In genomic region chr14:65057704-65058103, GRCh38 we compare ENCODE assay signal across 23 cellular contexts. TPM values are rescaled to one million over a fixed set of nuclear protein-coding genes. Genes with fewer than 3 reads are reported as not detected.
DNase-seq lines count a peak whose midpoint lies in the region; ATAC-seq and TF ChIP-seq lines count a peak whose summit lies in the region.
"Had no signal": no experiment of that assay in that cellular context is flagged by ENCODE, and none has a peak within 500 bp of the region (broad histone marks: within the 10 kb centered on the region; RNA-seq: fewer than 3 reads in every experiment).

No MANE protein-coding gene starts in this region.

- H3K4me3 Mint-ChIP-seq in activated CD4-positive, alpha-beta T cell treated with anti-CD3 and anti-CD28 coated beads for 36 hours: no peak overlapping the region
- H3K4me3 Mint-ChIP-seq in H9: no peak overlapping the region
- no peak overlapping the region for H3K4me3 Mint-ChIP-seq in activated T-helper 17 cell treated with anti-CD3 and anti-CD28 coated beads, Interleukin-2, amount 50 U/mL, for 72 hours
- no peak overlapping the region for H3K4me3 Mint-ChIP-seq in naive thymus-derived CD4-positive, alpha-beta T cell
- H3K4me3 Mint-ChIP-seq: CD14-positive monocyte had no signal

- ATAC-seq in activated CD4-positive, alpha-beta T cell treated with anti-CD3 and anti-CD28 coated beads for 36 hours: no peak
- ATAC-seq in activated T-helper 17 cell treated with anti-CD3 and anti-CD28 coated beads, Interleukin-2, amount 50 U/mL, for 72 hours (replicated peaks): no peak
- ATAC-seq in naive thymus-derived CD4-positive, alpha-beta T cell: no peak
- ATAC-seq in GM19397 (IDR thresholded peaks at IDR 0.05; ENCODE audit: unreplicated experiment): no peak
- ATAC-seq: HepG2 had no signal

- peaks cover 50% of the 10 kb centered on the region for H3K36me3 Mint-ChIP-seq in activated CD4-positive, alpha-beta T cell treated with anti-CD3 and anti-CD28 coated beads for 36 hours (ENCODE audit: low read depth)
- H3K36me3 Mint-ChIP-seq in H9 (ENCODE audit: insufficient read depth in 1 of 3, low read depth in 3 of 3): peaks cover 17 to 57% (median 54%) of the 10 kb centered on the region in 3 experiments
- H3K36me3 Mint-ChIP-seq in activated T-helper 17 cell treated with anti-CD3 and anti-CD28 coated beads, Interleukin-2, amount 50 U/mL, for 72 hours (ENCODE audit: low read depth): peaks cover 87% of the 10 kb centered on the region
- H3K36me3 Mint-ChIP-seq in naive thymus-derived CD4-positive, alpha-beta T cell: peaks cover 16 to 71% (median 46%) of the 10 kb centered on the region in 5 donors

- DNase-seq in activated CD4-positive, alpha-beta T cell treated with anti-CD3 and anti-CD28 coated beads for 36 hours: no peak
- no peak for DNase-seq in activated CD4-positive, alpha-beta T cell treated with anti-CD3 and anti-CD28 coated beads for 4 hours
- DNase-seq in H9 (no peak), thyroid gland (no peak), NOMO-1 treated with DMSO at 0.1 percent for 48 hours (lab: John Stamatoyannopoulos, UW; ENCODE audit: unreplicated experiment) (no peak)
- no peak for DNase-seq in naive thymus-derived CD4-positive, alpha-beta T cell
- DNase-seq: AML-193, Calu3, GF-D8, KG1, MV-4-11, NCI-H1694 treated with DMSO at 0.1 percent for 48 hours, NCI-H2227 treated with DMSO at 0.1 percent for 48 hours, NCI-H510A treated with DMSO at 0.1 percent for 48 hours, NCI-H774, PC-9, SIG-M5 had no signal

- H3K27ac ChIP-seq in H9 (ENCODE audit: insufficient read length, low read depth, low read length) (no peak overlapping the region), thyroid gland (no peak overlapping the region)
- no peak overlapping the region for H3K27ac ChIP-seq in naive thymus-derived CD4-positive, alpha-beta T cell (ENCODE audit: low read depth, low read length)
- H3K27ac ChIP-seq: 22Rv1, PC-9, RWPE1 had no signal

- H3K4me1 ChIP-seq in H9 (ENCODE audit: insufficient read depth, low read length) (no peaks in the 10 kb centered on the region), thyroid gland (no peaks in the 10 kb centered on the region)
- H3K4me1 ChIP-seq in naive thymus-derived CD4-positive, alpha-beta T cell (ENCODE audit: control insufficient read depth in 2 of 2, insufficient read depth in 2 of 2, low read length in 2 of 2): no peaks in the 10 kb centered on the region

- CTCF ChIA-PET in activated CD4-positive, alpha-beta T cell treated with anti-CD3 and anti-CD28 coated beads for 36 hours (lab: Charles Lee): no interaction called here
- CTCF ChIA-PET in naive thymus-derived CD4-positive, alpha-beta T cell (lab: Charles Lee): no interaction called here

- H4K20me1 ChIP-seq in H9 (ENCODE audit: control insufficient read depth, insufficient read depth, insufficient read length): no peaks in the 10 kb centered on the region

- H3K14ac ChIP-seq in H9 (ENCODE audit: insufficient read depth, low read length): no peak overlapping the region

- H3K18ac ChIP-seq in H9 (ENCODE audit: insufficient read length, low read depth, low read length): no peak overlapping the region

- H4K5ac ChIP-seq in H9 (ENCODE audit: insufficient read length, low read depth, low read length): no peak overlapping the region

- POLR2A ChIA-PET in activated CD4-positive, alpha-beta T cell treated with anti-CD3 and anti-CD28 coated beads for 36 hours (lab: Charles Lee): no interaction called here
- POLR2A ChIA-PET in naive thymus-derived CD4-positive, alpha-beta T cell (lab: Charles Lee): no interaction called here

- H3K27me3 ChIP-seq in H9 (ENCODE audit: insufficient read depth, low read length) (no peaks in the 10 kb centered on the region), thyroid gland (no peaks in the 10 kb centered on the region)
- H3K27me3 ChIP-seq in naive thymus-derived CD4-positive, alpha-beta T cell (ENCODE audit: control insufficient read depth in 2 of 2, insufficient read depth in 2 of 2, low read length in 2 of 2): no peaks in the 10 kb centered on the region

- no peak overlapping the region for H3K23ac ChIP-seq in H9 (ENCODE audit: insufficient read length, low read depth, low read length)

- H3K36me3 ChIP-seq in naive thymus-derived CD4-positive, alpha-beta T cell (ENCODE audit: control insufficient read depth in 2 of 3, insufficient read depth in 3 of 3, low read length in 3 of 3): peaks cover 0 to 43% (median 0%) of the 10 kb centered on the region in 3 experiments
- H3K36me3 ChIP-seq in thyroid gland: peaks cover 6 to 15% of the 10 kb centered on the region in 2 donors

- H3K4me3 ChIP-seq in naive thymus-derived CD4-positive, alpha-beta T cell (ENCODE audit: low read length): no peak overlapping the region
- no peak overlapping the region for H3K4me3 ChIP-seq in thyroid gland (replicated peaks in 1 of 3)
- H3K4me3 ChIP-seq: PC-9 had no signal

- no peak overlapping the region for H2BK120ac ChIP-seq in H9 (ENCODE audit: low read depth, low read length, poor library complexity, severe bottlenecking)

- H2BK15ac ChIP-seq in H9 (ENCODE audit: low read depth, low read length): no peak overlapping the region

- no peak for TF ChIP-seq POLR2A in thyroid gland (IDR thresholded peaks at IDR 0.05)

- no peak for TF ChIP-seq CTCF in H9 (conservative IDR thresholded peaks at IDR 0.05)
- no peak for TF ChIP-seq CTCF in thyroid gland (IDR thresholded peaks at IDR 0.05)

- H2AFZ ChIP-seq in H9 (ENCODE audit: low read length): no peak overlapping the region
- H2AFZ ChIP-seq: PC-9 had no signal

- no peak overlapping the region for H2AK5ac ChIP-seq in H9 (ENCODE audit: insufficient read length, low read length)

- H3K4me1 Mint-ChIP-seq in activated CD4-positive, alpha-beta T cell treated with anti-CD3 and anti-CD28 coated beads for 36 hours: no peaks in the 10 kb centered on the region
- no peaks in the 10 kb centered on the region for H3K4me1 Mint-ChIP-seq in H9
- H3K4me1 Mint-ChIP-seq in activated T-helper 17 cell treated with anti-CD3 and anti-CD28 coated beads, Interleukin-2, amount 50 U/mL, for 72 hours: no peaks in the 10 kb centered on the region
- peaks cover 0 to 15% (median 7%) of the 10 kb centered on the region in 7 donors for H3K4me1 Mint-ChIP-seq in naive thymus-derived CD4-positive, alpha-beta T cell

- intact Hi-C loops in activated CD4-positive, alpha-beta T cell treated with anti-CD3 and anti-CD28 coated beads for 36 hours (cut with DNase I, micrococcal nuclease): no loop called here
- intact Hi-C loops in naive thymus-derived CD4-positive, alpha-beta T cell (cut with micrococcal nuclease): loop anchor here in 1 of 2 donors (5.0 kb wide), 1 partner anchor 40 kb away; no protein-coding TSS in a partner anchor
- intact Hi-C loops in thyroid gland (cut with DNase I): no loop called here

- no peak overlapping the region for H4K91ac ChIP-seq in H9 (ENCODE audit: insufficient read length, low read depth, low read length)

- H3K79me2 ChIP-seq in H9 (ENCODE audit: insufficient read depth, low read length): peaks cover 2% of the 10 kb centered on the region; the same call in 1 of the 2 replicates

- H4K8ac ChIP-seq in H9 (replicated peaks; ENCODE audit: insufficient read length, low read depth, low read length): no peak overlapping the region

- H3K27ac Mint-ChIP-seq in activated CD4-positive, alpha-beta T cell treated with anti-CD3 and anti-CD28 coated beads for 36 hours: peak overlapping the region; percentile 51
- peak overlapping the region in 2 of 3 experiments; percentile 1 to 64; a peak in 3 of 7 replicates for H3K27ac Mint-ChIP-seq in H9
- peak overlapping the region; percentile 30 for H3K27ac Mint-ChIP-seq in activated T-helper 17 cell treated with anti-CD3 and anti-CD28 coated beads, Interleukin-2, amount 50 U/mL, for 72 hours
- peak overlapping the region in 7 of 9 donors; percentile 36 to 76 (median 63) for H3K27ac Mint-ChIP-seq in naive thymus-derived CD4-positive, alpha-beta T cell

- no peaks in the 10 kb centered on the region for H3K79me1 ChIP-seq in H9 (ENCODE audit: insufficient read depth, low read depth, low read length, poor library complexity, severe bottlenecking)

- H3K56ac ChIP-seq in H9 (ENCODE audit: insufficient read length, low read depth, low read length): no peak overlapping the region

- H3T11ph ChIP-seq in H9 (ENCODE audit: low read length): no peak overlapping the region

- H3K4me2 ChIP-seq in H9 (ENCODE audit: insufficient read depth, insufficient read length, low read length): no peak overlapping the region
- H3K4me2 ChIP-seq: PC-9 had no signal

- H2BK20ac ChIP-seq in H9 (ENCODE audit: low read depth, low read length, poor library complexity, severe bottlenecking): no peak overlapping the region

- H3K9me3 Mint-ChIP-seq in activated CD4-positive, alpha-beta T cell treated with anti-CD3 and anti-CD28 coated beads for 36 hours (ENCODE audit: low read depth): no peaks in the 10 kb centered on the region
- H3K9me3 Mint-ChIP-seq in H9: no peaks in the 10 kb centered on the region
- no peaks in the 10 kb centered on the region for H3K9me3 Mint-ChIP-seq in activated T-helper 17 cell treated with anti-CD3 and anti-CD28 coated beads, Interleukin-2, amount 50 U/mL, for 72 hours
- no peaks in the 10 kb centered on the region for H3K9me3 Mint-ChIP-seq in naive thymus-derived CD4-positive, alpha-beta T cell

- H2BK5ac ChIP-seq in H9 (ENCODE audit: insufficient read length, low read length): no peak overlapping the region

- H2BK12ac ChIP-seq in H9 (ENCODE audit: insufficient read length, low read depth, low read length): no peak overlapping the region

- no peaks in the 10 kb centered on the region for H3K27me3 Mint-ChIP-seq in activated CD4-positive, alpha-beta T cell treated with anti-CD3 and anti-CD28 coated beads for 36 hours
- H3K27me3 Mint-ChIP-seq in H9 (ENCODE audit: low read depth): no peaks in the 10 kb centered on the region
- no peaks in the 10 kb centered on the region for H3K27me3 Mint-ChIP-seq in activated T-helper 17 cell treated with anti-CD3 and anti-CD28 coated beads, Interleukin-2, amount 50 U/mL, for 72 hours
- H3K27me3 Mint-ChIP-seq in naive thymus-derived CD4-positive, alpha-beta T cell: no peaks in the 10 kb centered on the region

- no peaks in the 10 kb centered on the region for H3K23me2 ChIP-seq in H9 (ENCODE audit: insufficient read length, low read depth, low read length, poor library complexity, severe bottlenecking)

- no peak overlapping the region for H3K4ac ChIP-seq in H9 (ENCODE audit: low read depth, low read length)

- no peak overlapping the region for H3K9ac ChIP-seq in H9 (ENCODE audit: extremely low read depth, insufficient read length, low read length)

- no peaks in the 10 kb centered on the region for H3K9me3 ChIP-seq in H9 (ENCODE audit: control insufficient read depth, low read depth, low read length)
- H3K9me3 ChIP-seq in naive thymus-derived CD4-positive, alpha-beta T cell (ENCODE audit: control insufficient read depth in 2 of 3, low read length in 3 of 3): no peaks in the 10 kb centered on the region
- H3K9me3 ChIP-seq in thyroid gland: no peaks in the 10 kb centered on the region

RNA-seq across cellular contexts. Expression of gene MAX, which starts 44.6 kb away (rescaled TPM):
- 100 to 1,000 TPM in 1 of 2 experiments, 10 to 100 TPM in 1; 93.6 to 136 TPM for total RNA-seq in activated CD4-positive, alpha-beta T cell treated with anti-CD3 and anti-CD28 coated beads for 36 hours
- total RNA-seq in H9 (2021): 65.7 and 72.9 TPM in 2 replicates
- 100 to 1,000 TPM; 105 to 139 TPM for total RNA-seq in activated T-helper 17 cell treated with anti-CD3 and anti-CD28 coated beads, Interleukin-2, amount 50 U/mL, for 72 hours
- 100 to 1,000 TPM; 164 to 236 (median 202) TPM for total RNA-seq in naive thymus-derived CD4-positive, alpha-beta T cell
- 100 to 1,000 TPM; 145 to 158 TPM for polyA plus RNA-seq in naive thymus-derived CD4-positive, alpha-beta T cell
- total RNA-seq in thyroid gland: 10 to 100 TPM; 56.7 to 71.4 (median 63.3) TPM
